Comparison of ENCODE assay signal across 20 cellular contexts in the genomic region with DNA sequence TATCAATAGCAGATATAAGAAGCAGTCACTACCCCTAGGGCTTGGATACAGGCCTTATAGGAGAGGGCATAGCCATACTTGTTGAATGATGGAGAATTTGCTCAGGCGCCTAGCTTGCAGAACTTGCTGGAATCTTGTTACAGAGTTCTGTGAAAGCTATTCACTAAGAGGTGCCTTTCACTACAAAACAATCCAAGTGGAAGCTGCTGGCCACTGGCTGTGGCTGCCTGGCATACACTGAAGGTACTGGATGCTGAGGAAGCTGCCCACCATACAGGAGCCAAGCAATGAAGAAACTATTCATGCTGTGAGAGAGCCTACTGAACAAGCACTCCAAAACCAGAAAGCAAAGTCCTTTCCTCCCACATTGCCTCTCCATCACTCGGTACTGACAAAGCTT.
DNase-seq lines count a peak whose midpoint lies in the region; ATAC-seq lines count a peak whose summit lies in the region.
"Had no signal": no experiment of that assay in that cellular context is flagged by ENCODE, and none has a peak within 500 bp of the region (broad histone marks: within the 10 kb centered on the region; RNA-seq: fewer than 3 reads in every experiment).

No MANE protein-coding gene starts in this region.

- no peaks in the 10 kb centered on the region for H3K36me3 Mint-ChIP-seq in activated naive CD8-positive, alpha-beta T cell treated with anti-CD3 and anti-CD28 coated beads, Interleukin-2, amount 50 U/mL, for 24 hours (ENCODE audit: low read depth)
- no peaks in the 10 kb centered on the region for H3K36me3 Mint-ChIP-seq in activated naive CD8-positive, alpha-beta T cell treated with anti-CD3 and anti-CD28 coated beads for 36 hours
- H3K36me3 Mint-ChIP-seq: activated naive CD4-positive, alpha-beta T cell treated with anti-CD3 and anti-CD28 coated beads, Interleukin-2, amount 50 U/mL, for 24 hours; stimulated activated effector memory CD8-positive, alpha-beta T cell treated with anti-CD3 and anti-CD28 coated beads, Interleukin-12 subunit alpha, Interleukin-12 subunit beta, amount 100 ng/mL, for 72 hours; type B pancreatic cell had no signal

- no peaks in the 10 kb centered on the region for H3K27me3 Mint-ChIP-seq in activated naive CD8-positive, alpha-beta T cell treated with anti-CD3 and anti-CD28 coated beads, Interleukin-2, amount 50 U/mL, for 24 hours
- no peaks in the 10 kb centered on the region for H3K27me3 Mint-ChIP-seq in activated naive CD8-positive, alpha-beta T cell treated with anti-CD3 and anti-CD28 coated beads for 36 hours
- H3K27me3 Mint-ChIP-seq: activated CD8-positive, alpha-beta T cell treated with anti-CD3 and anti-CD28 coated beads for 36 hours; activated naive CD4-positive, alpha-beta T cell treated with anti-CD3 and anti-CD28 coated beads, Interleukin-2, amount 50 U/mL, for 24 hours; type B pancreatic cell had no signal

- no peak for DNase-seq in activated naive CD8-positive, alpha-beta T cell treated with anti-CD3 and anti-CD28 coated beads, Interleukin-2, amount 50 U/mL, for 24 hours
- DNase-seq in activated naive CD8-positive, alpha-beta T cell treated with anti-CD3 and anti-CD28 coated beads for 36 hours = no peak
- DNase-seq in NCI-H345 treated with DMSO at 0.1 percent for 48 hours (lab: John Stamatoyannopoulos, UW; ENCODE audit: unreplicated experiment) (peak; percentile 74), globus pallidus (ENCODE audit: low spot score) (peak; percentile 24), epidermal melanocyte (ENCODE audit: insufficient read length, low spot score) (no peak)
- DNase-seq: activated CD4-positive, alpha-beta T cell treated with anti-CD3 and anti-CD28 coated beads for 1 hour; activated CD8-positive, alpha-beta T cell treated with anti-CD3 and anti-CD28 coated beads for 36 hours; cerebellar nuclear complex; mesendoderm; NCI-H526; sigmoid colon; stimulated activated CD4-positive, alpha-beta T cell treated with anti-CD3 and anti-CD28 coated beads, Interleukin-4, amount 100 ng/mL, for 24 hours; T-helper 17 cell had no signal

- H3K27ac Mint-ChIP-seq in activated naive CD8-positive, alpha-beta T cell treated with anti-CD3 and anti-CD28 coated beads, Interleukin-2, amount 50 U/mL, for 24 hours = no peak overlapping the region
- no peak overlapping the region for H3K27ac Mint-ChIP-seq in activated naive CD8-positive, alpha-beta T cell treated with anti-CD3 and anti-CD28 coated beads for 36 hours
- H3K27ac Mint-ChIP-seq: activated CD8-positive, alpha-beta T cell treated with anti-CD3 and anti-CD28 coated beads for 36 hours; activated naive CD4-positive, alpha-beta T cell treated with anti-CD3 and anti-CD28 coated beads, Interleukin-2, amount 50 U/mL, for 24 hours; activated T-helper 2 cell treated with anti-CD3 and anti-CD28 coated beads, Interferon-gamma antibody, Interleukin-2, Interleukin-4, amounts not matched to agents 10 μg/mL and 5 μg/mL and 100 μg/mL, durations not matched to agents 14 hours and 24 hours and 36 hours; stimulated activated effector memory CD8-positive, alpha-beta T cell treated with anti-CD3 and anti-CD28 coated beads, Interleukin-12 subunit alpha, Interleukin-12 subunit beta, amount 100 ng/mL, for 72 hours; T-helper 17 cell; type B pancreatic cell had no signal

- H3K4me1 Mint-ChIP-seq in activated naive CD8-positive, alpha-beta T cell treated with anti-CD3 and anti-CD28 coated beads, Interleukin-2, amount 50 U/mL, for 24 hours = no peaks in the 10 kb centered on the region
- no peaks in the 10 kb centered on the region for H3K4me1 Mint-ChIP-seq in activated naive CD8-positive, alpha-beta T cell treated with anti-CD3 and anti-CD28 coated beads for 36 hours
- H3K4me1 Mint-ChIP-seq: activated naive CD4-positive, alpha-beta T cell treated with anti-CD3 and anti-CD28 coated beads, Interleukin-2, amount 50 U/mL, for 24 hours; stimulated activated effector memory CD8-positive, alpha-beta T cell treated with anti-CD3 and anti-CD28 coated beads, Interleukin-12 subunit alpha, Interleukin-12 subunit beta, amount 100 ng/mL, for 72 hours; T-helper 17 cell had no signal

- no peak overlapping the region for H3K4me3 Mint-ChIP-seq in activated naive CD8-positive, alpha-beta T cell treated with anti-CD3 and anti-CD28 coated beads, Interleukin-2, amount 50 U/mL, for 24 hours
- no peak overlapping the region for H3K4me3 Mint-ChIP-seq in activated naive CD8-positive, alpha-beta T cell treated with anti-CD3 and anti-CD28 coated beads for 36 hours
- H3K4me3 Mint-ChIP-seq: activated CD8-positive, alpha-beta T cell treated with anti-CD3 and anti-CD28 coated beads for 36 hours; activated naive CD4-positive, alpha-beta T cell treated with anti-CD3 and anti-CD28 coated beads, Interleukin-2, amount 50 U/mL, for 24 hours; stimulated activated effector memory CD8-positive, alpha-beta T cell treated with anti-CD3 and anti-CD28 coated beads, Interleukin-12 subunit alpha, Interleukin-12 subunit beta, amount 100 ng/mL, for 72 hours; T-helper 17 cell; type B pancreatic cell had no signal

- no peaks in the 10 kb centered on the region for H3K9me3 Mint-ChIP-seq in activated naive CD8-positive, alpha-beta T cell treated with anti-CD3 and anti-CD28 coated beads, Interleukin-2, amount 50 U/mL, for 24 hours
- H3K9me3 Mint-ChIP-seq in activated naive CD8-positive, alpha-beta T cell treated with anti-CD3 and anti-CD28 coated beads for 36 hours = no peaks in the 10 kb centered on the region
- H3K9me3 Mint-ChIP-seq: activated CD8-positive, alpha-beta T cell treated with anti-CD3 and anti-CD28 coated beads for 36 hours; activated naive CD4-positive, alpha-beta T cell treated with anti-CD3 and anti-CD28 coated beads, Interleukin-2, amount 50 U/mL, for 24 hours; activated T-helper 2 cell treated with anti-CD3 and anti-CD28 coated beads, Interferon-gamma antibody, Interleukin-2, Interleukin-4, amounts not matched to agents 10 μg/mL and 5 μg/mL and 100 μg/mL, durations not matched to agents 14 hours and 24 hours and 36 hours; stimulated activated effector memory CD8-positive, alpha-beta T cell treated with anti-CD3 and anti-CD28 coated beads, Interleukin-12 subunit alpha, Interleukin-12 subunit beta, amount 100 ng/mL, for 72 hours; type B pancreatic cell had no signal

- peak; percentile 10 for ATAC-seq in activated naive CD8-positive, alpha-beta T cell treated with anti-CD3 and anti-CD28 coated beads, Interleukin-2, amount 50 U/mL, for 24 hours
- ATAC-seq in GM18907 (IDR thresholded peaks at IDR 0.05; ENCODE audit: unreplicated experiment) (no peak), GM18861 (IDR thresholded peaks at IDR 0.05; ENCODE audit: unreplicated experiment) (no peak)
- ATAC-seq: activated CD8-positive, alpha-beta T cell treated with anti-CD3 and anti-CD28 coated beads for 36 hours; gastroesophageal sphincter; stimulated activated effector memory CD8-positive, alpha-beta T cell treated with anti-CD3 and anti-CD28 coated beads, Interleukin-12 subunit alpha, Interleukin-12 subunit beta, amount 100 ng/mL, for 72 hours; T-helper 17 cell had no signal

Comparison
In these comparisons a context has a peak if more than half of its experiments do, and no peak if none do; other contexts are left out.
1. DNase-seq: peak in NCI-H345 treated with DMSO at 0.1 percent for 48 hours (single experiment) and globus pallidus (single experiment); none in activated naive CD8-positive, alpha-beta T cell treated with anti-CD3 and anti-CD28 coated beads, Interleukin-2, amount 50 U/mL, for 24 hours (single experiment), activated naive CD8-positive, alpha-beta T cell treated with anti-CD3 and anti-CD28 coated beads for 36 hours (single experiment) and epidermal melanocyte (single experiment).